In genomic region chr22:36506637-36507517, GRCh38 we compare ENCODE assay signal across 8 cellular contexts. TPM values are rescaled to one million over a fixed set of nuclear protein-coding genes. Genes with fewer than 3 reads are reported as not detected.
DNase-seq lines count a peak whose midpoint lies in the region; ATAC-seq and TF ChIP-seq lines count a peak whose summit lies in the region.

FOXRED2 (minus strand) TSS chr22:36507040; CDS start chr22:36506422, 618 bp downstream.

- H3K9me3 ChIP-seq in right cardiac atrium (ENCODE audit: control insufficient read depth, low read length) (no peaks in the 10 kb centered on the region), vagina (no peaks in the 10 kb centered on the region)

- TF ChIP-seq POLR2A in vagina (IDR thresholded peaks at IDR 0.05), result peak; percentile 47 to 56

- H3K4me3 ChIP-seq in right cardiac atrium (ENCODE audit: low read length) (peak within 1 kb of the TSS; percentile 29), vagina (peak within 1 kb of the TSS; percentile 51 to 53)

- H3K4me1 ChIP-seq in right cardiac atrium (ENCODE audit: control insufficient read depth, insufficient read depth, low read length) (peaks cover 2% of the 10 kb centered on the region), vagina (peaks cover 37% of the 10 kb centered on the region)

- DNase-seq in GM10266 (ENCODE audit: extremely low spot score) (peak; percentile 99), NCI-H1694 (lab: John Stamatoyannopoulos, UW) (peak; percentile 57), right cardiac atrium (peak; percentile 91 to 97 (median 97)), putamen (ENCODE audit: low spot score) (peak; percentile 84), vagina (ENCODE audit: extremely low spot score in 2 of 2) (no peak)

- intact Hi-C loops in T-helper 2 cell treated with Interferon-gamma antibody and Interleukin-4, amounts not matched to agents 100 ng/mL and 5 ng/mL, for 36 hours (cut with micrococcal nuclease), result loop anchor here (1.0 kb wide), 2 partner anchors 22 to 119 kb away; partner anchors contain the start of gene EIF3D
- intact Hi-C loops in right cardiac atrium (cut with DNase I) (no loop called here), vagina (cut with DNase I) (no loop called here)

- 5% methylated on average over 75 of the region's 75 CpGs for WGBS in right cardiac atrium

- ATAC-seq in HG02642 (IDR thresholded peaks at IDR 0.05; ENCODE audit: poor library complexity, unreplicated experiment) (peak; percentile 74), right cardiac atrium (peak; percentile 88 to 91)

- H3K27me3 ChIP-seq in right cardiac atrium (ENCODE audit: control insufficient read depth, insufficient read depth) (no peaks in the 10 kb centered on the region), vagina (no peaks in the 10 kb centered on the region)

- H3K27ac ChIP-seq in angular gyrus (ENCODE audit: low read depth, low read length) (peak within 1 kb of the TSS; percentile 79), right cardiac atrium (ENCODE audit: low read length) (peak within 1 kb of the TSS; percentile 49), vagina (peak within 1 kb of the TSS; percentile 82)

- peaks cover 3 to 20% of the 10 kb centered on the region in 2 donors for H3K36me3 ChIP-seq in vagina

- TF ChIP-seq CTCF in GM10266 (IDR thresholded peaks at IDR 0.05; ENCODE audit: control insufficient read depth, insufficient read depth, low read depth, missing control alignments), result no peak
- TF ChIP-seq CTCF in vagina (IDR thresholded peaks at IDR 0.05), result no peak

RNA-seq across cellular contexts. Expression of gene FOXRED2, which starts in this region (rescaled TPM):
- 15.8 and 17.4 TPM in 2 replicates for total RNA-seq in T-helper 2 cell treated with Interferon-gamma antibody and Interleukin-4, amounts not matched to agents 100 ng/mL and 5 ng/mL, for 36 hours
- total RNA-seq in right cardiac atrium (1 to 10 TPM; 4.7 to 9.0 (median 7.6) TPM), vagina (3.7 TPM)
- 3.8 TPM for polyA plus RNA-seq in right cardiac atrium

Comparison
In these comparisons a context has a peak if more than half of its experiments do, and no peak if none do; other contexts are left out.
1. DNase-seq: peak in GM10266 (single experiment), NCI-H1694 (single experiment), right cardiac atrium (3 of 3) and putamen (single experiment); none in vagina (0 of 2).
2. Peak in every context shown above with its lines, with median percentiles within 50 percentile points of each other: H3K27ac ChIP-seq.